In the genomic region with DNA sequence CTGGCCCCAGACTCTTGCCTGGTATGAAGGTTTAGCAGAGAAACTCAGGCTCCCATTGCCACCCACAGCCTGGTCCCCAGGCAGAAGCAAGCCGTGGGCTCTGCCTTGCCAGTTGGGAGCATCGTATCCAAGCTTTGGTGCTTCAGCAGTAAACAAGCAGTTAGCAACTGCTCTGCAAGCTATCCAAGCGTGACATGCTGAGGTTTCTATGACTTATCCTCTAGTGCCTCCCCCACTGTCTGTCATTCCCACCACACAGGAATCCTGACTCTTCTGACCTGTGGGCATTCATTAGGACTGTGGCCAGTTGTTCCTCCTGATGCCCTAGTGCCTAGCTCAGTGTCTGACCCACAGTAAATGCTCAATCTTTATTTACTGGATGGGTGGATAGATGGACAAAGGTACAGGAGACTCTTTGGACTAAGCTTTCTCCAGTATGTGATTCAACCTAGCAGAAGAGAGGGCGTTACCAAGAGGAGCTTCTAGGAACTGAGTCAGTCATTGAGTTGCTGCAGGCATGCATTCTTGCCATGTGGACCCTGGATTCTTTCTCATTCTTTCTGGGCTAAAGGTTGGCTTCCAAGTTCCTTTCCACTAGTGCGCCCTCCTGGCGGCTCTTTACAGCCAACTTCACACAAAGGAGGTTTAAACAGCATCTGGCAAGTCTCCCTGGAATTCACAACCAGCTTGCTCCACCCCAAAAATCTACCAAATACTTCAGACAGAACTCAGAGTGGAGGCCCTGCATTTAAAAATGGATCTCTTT, we compare ENCODE assay signal across 2 cellular contexts.
TF ChIP-seq lines count a peak whose summit lies in the region.

No MANE protein-coding gene starts in this region.

TF ChIP-seq in GM23338, 12 proteins besides CTCF, POLR2A, EP300 and RAD21 (continued from another document):
- TF ChIP-seq JUNB (IDR thresholded peaks at IDR 0.05; ENCODE audit: unreplicated experiment) (no peak), POLR2AphosphoS5 (IDR thresholded peaks at IDR 0.05; ENCODE audit: low read depth) (no peak), EZH2phosphoT487 (IDR thresholded peaks at IDR 0.05; ENCODE audit: unreplicated experiment) (no peak), EZH2 (IDR thresholded peaks at IDR 0.05; ENCODE audit: low read depth, unreplicated experiment) (no peak), NANOG (IDR thresholded peaks at IDR 0.05; ENCODE audit: borderline replicate concordance) (no peak), ZNF114 (CRISPR knock-in tag; IDR thresholded peaks at IDR 0.05) (no peak), STAT1 (IDR thresholded peaks at IDR 0.05; ENCODE audit: unreplicated experiment) (no peak), CREB1 (CRISPR knock-in tag; IDR thresholded peaks at IDR 0.05; ENCODE audit: low read depth) (no peak)
- TF ChIP-seq, protein P1, sequence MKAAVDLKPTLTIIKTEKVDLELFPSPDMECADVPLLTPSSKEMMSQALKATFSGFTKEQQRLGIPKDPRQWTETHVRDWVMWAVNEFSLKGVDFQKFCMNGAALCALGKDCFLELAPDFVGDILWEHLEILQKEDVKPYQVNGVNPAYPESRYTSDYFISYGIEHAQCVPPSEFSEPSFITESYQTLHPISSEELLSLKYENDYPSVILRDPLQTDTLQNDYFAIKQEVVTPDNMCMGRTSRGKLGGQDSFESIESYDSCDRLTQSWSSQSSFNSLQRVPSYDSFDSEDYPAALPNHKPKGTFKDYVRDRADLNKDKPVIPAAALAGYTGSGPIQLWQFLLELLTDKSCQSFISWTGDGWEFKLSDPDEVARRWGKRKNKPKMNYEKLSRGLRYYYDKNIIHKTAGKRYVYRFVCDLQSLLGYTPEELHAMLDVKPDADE (IDR thresholded peaks at IDR 0.05): no peak
- TF ChIP-seq, protein P2, sequence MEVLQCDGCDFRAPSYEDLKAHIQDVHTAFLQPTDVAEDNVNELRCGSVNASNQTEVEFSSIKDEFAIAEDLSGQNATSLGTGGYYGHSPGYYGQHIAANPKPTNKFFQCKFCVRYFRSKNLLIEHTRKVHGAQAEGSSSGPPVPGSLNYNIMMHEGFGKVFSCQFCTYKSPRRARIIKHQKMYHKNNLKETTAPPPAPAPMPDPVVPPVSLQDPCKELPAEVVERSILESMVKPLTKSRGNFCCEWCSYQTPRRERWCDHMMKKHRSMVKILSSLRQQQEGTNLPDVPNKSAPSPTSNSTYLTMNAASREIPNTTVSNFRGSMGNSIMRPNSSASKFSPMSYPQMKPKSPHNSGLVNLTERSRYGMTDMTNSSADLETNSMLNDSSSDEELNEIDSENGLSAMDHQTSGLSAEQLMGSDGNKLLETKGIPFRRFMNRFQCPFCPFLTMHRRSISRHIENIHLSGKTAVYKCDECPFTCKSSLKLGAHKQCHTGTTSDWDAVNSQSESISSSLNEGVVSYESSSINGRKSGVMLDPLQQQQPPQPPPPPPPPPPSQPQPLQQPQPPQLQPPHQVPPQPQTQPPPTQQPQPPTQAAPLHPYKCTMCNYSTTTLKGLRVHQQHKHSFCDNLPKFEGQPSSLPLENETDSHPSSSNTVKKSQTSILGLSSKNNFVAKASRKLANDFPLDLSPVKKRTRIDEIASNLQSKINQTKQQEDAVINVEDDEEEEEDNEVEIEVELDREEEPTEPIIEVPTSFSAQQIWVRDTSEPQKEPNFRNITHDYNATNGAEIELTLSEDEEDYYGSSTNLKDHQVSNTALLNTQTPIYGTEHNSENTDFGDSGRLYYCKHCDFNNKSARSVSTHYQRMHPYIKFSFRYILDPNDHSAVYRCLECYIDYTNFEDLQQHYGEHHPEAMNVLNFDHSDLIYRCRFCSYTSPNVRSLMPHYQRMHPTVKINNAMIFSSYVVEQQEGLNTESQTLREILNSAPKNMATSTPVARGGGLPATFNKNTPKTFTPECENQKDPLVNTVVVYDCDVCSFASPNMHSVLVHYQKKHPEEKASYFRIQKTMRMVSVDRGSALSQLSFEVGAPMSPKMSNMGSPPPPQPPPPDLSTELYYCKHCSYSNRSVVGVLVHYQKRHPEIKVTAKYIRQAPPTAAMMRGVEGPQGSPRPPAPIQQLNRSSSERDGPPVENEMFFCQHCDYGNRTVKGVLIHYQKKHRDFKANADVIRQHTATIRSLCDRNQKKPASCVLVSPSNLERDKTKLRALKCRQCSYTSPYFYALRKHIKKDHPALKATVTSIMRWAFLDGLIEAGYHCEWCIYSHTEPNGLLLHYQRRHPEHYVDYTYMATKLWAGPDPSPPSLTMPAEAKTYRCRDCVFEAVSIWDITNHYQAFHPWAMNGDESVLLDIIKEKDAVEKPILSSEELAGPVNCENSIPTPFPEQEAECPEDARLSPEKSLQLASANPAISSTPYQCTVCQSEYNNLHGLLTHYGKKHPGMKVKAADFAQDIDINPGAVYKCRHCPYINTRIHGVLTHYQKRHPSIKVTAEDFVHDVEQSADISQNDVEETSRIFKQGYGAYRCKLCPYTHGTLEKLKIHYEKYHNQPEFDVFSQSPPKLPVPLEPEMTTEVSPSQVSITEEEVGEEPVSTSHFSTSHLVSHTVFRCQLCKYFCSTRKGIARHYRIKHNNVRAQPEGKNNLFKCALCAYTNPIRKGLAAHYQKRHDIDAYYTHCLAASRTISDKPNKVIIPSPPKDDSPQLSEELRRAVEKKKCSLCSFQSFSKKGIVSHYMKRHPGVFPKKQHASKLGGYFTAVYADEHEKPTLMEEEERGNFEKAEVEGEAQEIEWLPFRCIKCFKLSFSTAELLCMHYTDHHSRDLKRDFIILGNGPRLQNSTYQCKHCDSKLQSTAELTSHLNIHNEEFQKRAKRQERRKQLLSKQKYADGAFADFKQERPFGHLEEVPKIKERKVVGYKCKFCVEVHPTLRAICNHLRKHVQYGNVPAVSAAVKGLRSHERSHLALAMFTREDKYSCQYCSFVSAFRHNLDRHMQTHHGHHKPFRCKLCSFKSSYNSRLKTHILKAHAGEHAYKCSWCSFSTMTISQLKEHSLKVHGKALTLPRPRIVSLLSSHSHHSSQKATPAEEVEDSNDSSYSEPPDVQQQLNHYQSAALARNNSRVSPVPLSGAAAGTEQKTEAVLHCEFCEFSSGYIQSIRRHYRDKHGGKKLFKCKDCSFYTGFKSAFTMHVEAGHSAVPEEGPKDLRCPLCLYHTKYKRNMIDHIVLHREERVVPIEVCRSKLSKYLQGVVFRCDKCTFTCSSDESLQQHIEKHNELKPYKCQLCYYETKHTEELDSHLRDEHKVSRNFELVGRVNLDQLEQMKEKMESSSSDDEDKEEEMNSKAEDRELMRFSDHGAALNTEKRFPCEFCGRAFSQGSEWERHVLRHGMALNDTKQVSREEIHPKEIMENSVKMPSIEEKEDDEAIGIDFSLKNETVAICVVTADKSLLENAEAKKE (CRISPR knock-in tag; IDR thresholded peaks at IDR 0.05): no peak

TF ChIP-seq in WTC11, 78 proteins besides CTCF, POLR2A, EP300 and RAD21 (continues in another document):
- TF ChIP-seq, protein P3, sequence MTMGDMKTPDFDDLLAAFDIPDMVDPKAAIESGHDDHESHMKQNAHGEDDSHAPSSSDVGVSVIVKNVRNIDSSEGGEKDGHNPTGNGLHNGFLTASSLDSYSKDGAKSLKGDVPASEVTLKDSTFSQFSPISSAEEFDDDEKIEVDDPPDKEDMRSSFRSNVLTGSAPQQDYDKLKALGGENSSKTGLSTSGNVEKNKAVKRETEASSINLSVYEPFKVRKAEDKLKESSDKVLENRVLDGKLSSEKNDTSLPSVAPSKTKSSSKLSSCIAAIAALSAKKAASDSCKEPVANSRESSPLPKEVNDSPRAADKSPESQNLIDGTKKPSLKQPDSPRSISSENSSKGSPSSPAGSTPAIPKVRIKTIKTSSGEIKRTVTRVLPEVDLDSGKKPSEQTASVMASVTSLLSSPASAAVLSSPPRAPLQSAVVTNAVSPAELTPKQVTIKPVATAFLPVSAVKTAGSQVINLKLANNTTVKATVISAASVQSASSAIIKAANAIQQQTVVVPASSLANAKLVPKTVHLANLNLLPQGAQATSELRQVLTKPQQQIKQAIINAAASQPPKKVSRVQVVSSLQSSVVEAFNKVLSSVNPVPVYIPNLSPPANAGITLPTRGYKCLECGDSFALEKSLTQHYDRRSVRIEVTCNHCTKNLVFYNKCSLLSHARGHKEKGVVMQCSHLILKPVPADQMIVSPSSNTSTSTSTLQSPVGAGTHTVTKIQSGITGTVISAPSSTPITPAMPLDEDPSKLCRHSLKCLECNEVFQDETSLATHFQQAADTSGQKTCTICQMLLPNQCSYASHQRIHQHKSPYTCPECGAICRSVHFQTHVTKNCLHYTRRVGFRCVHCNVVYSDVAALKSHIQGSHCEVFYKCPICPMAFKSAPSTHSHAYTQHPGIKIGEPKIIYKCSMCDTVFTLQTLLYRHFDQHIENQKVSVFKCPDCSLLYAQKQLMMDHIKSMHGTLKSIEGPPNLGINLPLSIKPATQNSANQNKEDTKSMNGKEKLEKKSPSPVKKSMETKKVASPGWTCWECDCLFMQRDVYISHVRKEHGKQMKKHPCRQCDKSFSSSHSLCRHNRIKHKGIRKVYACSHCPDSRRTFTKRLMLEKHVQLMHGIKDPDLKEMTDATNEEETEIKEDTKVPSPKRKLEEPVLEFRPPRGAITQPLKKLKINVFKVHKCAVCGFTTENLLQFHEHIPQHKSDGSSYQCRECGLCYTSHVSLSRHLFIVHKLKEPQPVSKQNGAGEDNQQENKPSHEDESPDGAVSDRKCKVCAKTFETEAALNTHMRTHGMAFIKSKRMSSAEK (CRISPR knock-in tag; IDR thresholded peaks at IDR 0.05; ENCODE audit: borderline replicate concordance): no peak
- TF ChIP-seq, protein P4, sequence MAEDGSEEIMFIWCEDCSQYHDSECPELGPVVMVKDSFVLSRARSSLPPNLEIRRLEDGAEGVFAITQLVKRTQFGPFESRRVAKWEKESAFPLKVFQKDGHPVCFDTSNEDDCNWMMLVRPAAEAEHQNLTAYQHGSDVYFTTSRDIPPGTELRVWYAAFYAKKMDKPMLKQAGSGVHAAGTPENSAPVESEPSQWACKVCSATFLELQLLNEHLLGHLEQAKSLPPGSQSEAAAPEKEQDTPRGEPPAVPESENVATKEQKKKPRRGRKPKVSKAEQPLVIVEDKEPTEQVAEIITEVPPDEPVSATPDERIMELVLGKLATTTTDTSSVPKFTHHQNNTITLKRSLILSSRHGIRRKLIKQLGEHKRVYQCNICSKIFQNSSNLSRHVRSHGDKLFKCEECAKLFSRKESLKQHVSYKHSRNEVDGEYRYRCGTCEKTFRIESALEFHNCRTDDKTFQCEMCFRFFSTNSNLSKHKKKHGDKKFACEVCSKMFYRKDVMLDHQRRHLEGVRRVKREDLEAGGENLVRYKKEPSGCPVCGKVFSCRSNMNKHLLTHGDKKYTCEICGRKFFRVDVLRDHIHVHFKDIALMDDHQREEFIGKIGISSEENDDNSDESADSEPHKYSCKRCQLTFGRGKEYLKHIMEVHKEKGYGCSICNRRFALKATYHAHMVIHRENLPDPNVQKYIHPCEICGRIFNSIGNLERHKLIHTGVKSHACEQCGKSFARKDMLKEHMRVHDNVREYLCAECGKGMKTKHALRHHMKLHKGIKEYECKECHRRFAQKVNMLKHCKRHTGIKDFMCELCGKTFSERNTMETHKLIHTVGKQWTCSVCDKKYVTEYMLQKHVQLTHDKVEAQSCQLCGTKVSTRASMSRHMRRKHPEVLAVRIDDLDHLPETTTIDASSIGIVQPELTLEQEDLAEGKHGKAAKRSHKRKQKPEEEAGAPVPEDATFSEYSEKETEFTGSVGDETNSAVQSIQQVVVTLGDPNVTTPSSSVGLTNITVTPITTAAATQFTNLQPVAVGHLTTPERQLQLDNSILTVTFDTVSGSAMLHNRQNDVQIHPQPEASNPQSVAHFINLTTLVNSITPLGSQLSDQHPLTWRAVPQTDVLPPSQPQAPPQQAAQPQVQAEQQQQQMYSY (CRISPR knock-in tag; IDR thresholded peaks at IDR 0.05): no peak
- TF ChIP-seq SOX15 (CRISPR knock-in tag; IDR thresholded peaks at IDR 0.05) (no peak), TP53 (CRISPR knock-in tag; IDR thresholded peaks at IDR 0.05) (no peak), NFE2L1 (CRISPR knock-in tag; IDR thresholded peaks at IDR 0.05) (no peak), KAT7 (CRISPR knock-in tag; IDR thresholded peaks at IDR 0.05; ENCODE audit: borderline replicate concordance) (no peak), ZNF138 (CRISPR knock-in tag; conservative IDR thresholded peaks at IDR 0.05) (no peak), ZNF121 (CRISPR knock-in tag; IDR thresholded peaks at IDR 0.05) (no peak), GTF2I (CRISPR knock-in tag; conservative IDR thresholded peaks at IDR 0.05) (no peak), ZBTB21 (CRISPR knock-in tag; IDR thresholded peaks at IDR 0.05; ENCODE audit: borderline replicate concordance) (no peak), ELF4 (CRISPR knock-in tag; IDR thresholded peaks at IDR 0.05; ENCODE audit: low read depth) (no peak), IRF2 (CRISPR knock-in tag; IDR thresholded peaks at IDR 0.05; ENCODE audit: borderline replicate concordance, low read depth) (no peak), TEAD4 (CRISPR knock-in tag; IDR thresholded peaks at IDR 0.05) (no peak)
- TF ChIP-seq, protein P5, sequence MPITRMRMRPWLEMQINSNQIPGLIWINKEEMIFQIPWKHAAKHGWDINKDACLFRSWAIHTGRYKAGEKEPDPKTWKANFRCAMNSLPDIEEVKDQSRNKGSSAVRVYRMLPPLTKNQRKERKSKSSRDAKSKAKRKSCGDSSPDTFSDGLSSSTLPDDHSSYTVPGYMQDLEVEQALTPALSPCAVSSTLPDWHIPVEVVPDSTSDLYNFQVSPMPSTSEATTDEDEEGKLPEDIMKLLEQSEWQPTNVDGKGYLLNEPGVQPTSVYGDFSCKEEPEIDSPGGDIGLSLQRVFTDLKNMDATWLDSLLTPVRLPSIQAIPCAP (CRISPR knock-in tag; IDR thresholded peaks at IDR 0.05): no peak
- TF ChIP-seq, protein P6, sequence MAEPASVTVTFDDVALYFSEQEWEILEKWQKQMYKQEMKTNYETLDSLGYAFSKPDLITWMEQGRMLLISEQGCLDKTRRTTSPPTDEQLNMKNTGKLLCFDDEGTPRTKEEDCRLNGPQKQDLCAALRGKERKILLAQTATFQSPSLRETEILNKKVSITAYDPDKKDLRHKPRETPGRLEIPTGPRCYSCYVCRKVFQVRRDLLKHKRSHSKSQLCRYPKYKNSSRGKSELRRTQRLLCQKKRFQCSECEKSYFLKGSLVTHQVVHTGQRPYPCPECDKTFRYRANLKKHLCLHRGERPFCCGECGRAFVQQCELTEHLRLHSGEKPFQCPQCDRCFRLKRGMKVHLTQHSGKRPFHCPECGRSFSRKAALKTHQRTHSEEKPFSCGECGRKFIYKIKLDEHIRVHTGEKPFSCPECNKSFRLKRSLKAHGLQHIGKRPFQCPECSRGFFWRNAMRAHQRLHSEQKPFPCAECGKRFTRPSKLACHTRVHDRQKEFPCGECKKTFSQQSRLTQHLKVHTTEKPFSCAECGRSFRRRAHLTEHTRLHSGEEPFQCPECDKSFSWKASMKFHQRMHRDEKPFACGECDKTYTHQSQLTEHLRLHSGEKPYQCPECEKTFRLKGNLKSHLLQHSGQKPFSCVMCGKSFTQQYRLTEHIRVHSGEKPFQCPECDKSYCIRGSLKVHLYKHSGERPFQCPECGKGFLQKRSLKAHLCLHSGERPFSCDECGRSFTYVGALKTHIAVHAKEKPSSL (CRISPR knock-in tag; conservative IDR thresholded peaks at IDR 0.05): no peak
- TF ChIP-seq, protein P7, sequence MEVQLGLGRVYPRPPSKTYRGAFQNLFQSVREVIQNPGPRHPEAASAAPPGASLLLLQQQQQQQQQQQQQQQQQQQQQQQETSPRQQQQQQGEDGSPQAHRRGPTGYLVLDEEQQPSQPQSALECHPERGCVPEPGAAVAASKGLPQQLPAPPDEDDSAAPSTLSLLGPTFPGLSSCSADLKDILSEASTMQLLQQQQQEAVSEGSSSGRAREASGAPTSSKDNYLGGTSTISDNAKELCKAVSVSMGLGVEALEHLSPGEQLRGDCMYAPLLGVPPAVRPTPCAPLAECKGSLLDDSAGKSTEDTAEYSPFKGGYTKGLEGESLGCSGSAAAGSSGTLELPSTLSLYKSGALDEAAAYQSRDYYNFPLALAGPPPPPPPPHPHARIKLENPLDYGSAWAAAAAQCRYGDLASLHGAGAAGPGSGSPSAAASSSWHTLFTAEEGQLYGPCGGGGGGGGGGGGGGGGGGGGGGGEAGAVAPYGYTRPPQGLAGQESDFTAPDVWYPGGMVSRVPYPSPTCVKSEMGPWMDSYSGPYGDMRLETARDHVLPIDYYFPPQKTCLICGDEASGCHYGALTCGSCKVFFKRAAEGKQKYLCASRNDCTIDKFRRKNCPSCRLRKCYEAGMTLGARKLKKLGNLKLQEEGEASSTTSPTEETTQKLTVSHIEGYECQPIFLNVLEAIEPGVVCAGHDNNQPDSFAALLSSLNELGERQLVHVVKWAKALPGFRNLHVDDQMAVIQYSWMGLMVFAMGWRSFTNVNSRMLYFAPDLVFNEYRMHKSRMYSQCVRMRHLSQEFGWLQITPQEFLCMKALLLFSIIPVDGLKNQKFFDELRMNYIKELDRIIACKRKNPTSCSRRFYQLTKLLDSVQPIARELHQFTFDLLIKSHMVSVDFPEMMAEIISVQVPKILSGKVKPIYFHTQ (CRISPR knock-in tag; IDR thresholded peaks at IDR 0.05): no peak
